ENCODE assay signal across 10 cellular contexts in genomic region chr4:54840992-54841768, GRCh38.
DNase-seq lines count a peak whose midpoint lies in the region; ATAC-seq, FAIRE-seq and TF ChIP-seq lines count a peak whose summit lies in the region.
"Had no signal": no experiment of that assay in that cellular context is flagged by ENCODE, and none has a peak within 500 bp of the region (broad histone marks: within the 10 kb centered on the region; RNA-seq: fewer than 3 reads in every experiment).

No MANE protein-coding gene starts in this region.

- WGBS in mesendoderm (ENCODE audit: extremely low coverage, insufficient coverage, low lambda C conversion rate): no CpG with 5 or more reads among the region's 2 CpGs

- no peak overlapping the region for H3K4me3 Mint-ChIP-seq in stimulated activated effector memory CD8-positive, alpha-beta T cell treated with anti-CD3 and anti-CD28 coated beads, Interleukin-12 subunit alpha, Interleukin-12 subunit beta, amount 100 ng/mL, for 72 hours
- H3K4me3 Mint-ChIP-seq: activated CD8-positive, alpha-beta memory T cell treated with anti-CD3 and anti-CD28 coated beads, Interleukin-2, amount 10 ng/mL, durations not matched to agents 7 days and 5 days had no signal

- H3K4ac ChIP-seq in mesendoderm (ENCODE audit: low read depth, low read length): no peak overlapping the region

- H3K23ac ChIP-seq in mesendoderm (ENCODE audit: low read length): no peak overlapping the region

- no peak overlapping the region for H3K27ac ChIP-seq in mesendoderm (ENCODE audit: low read depth, low read length)

- H3K4me3 ChIP-seq in astrocyte of the spinal cord (ENCODE audit: low read depth, low read length): no peak overlapping the region
- H3K4me3 ChIP-seq in mesendoderm (ENCODE audit: low read length): no peak overlapping the region
- H3K4me3 ChIP-seq: MG63 had no signal

- H3K36me3 Mint-ChIP-seq in stimulated activated effector memory CD8-positive, alpha-beta T cell treated with anti-CD3 and anti-CD28 coated beads, Interleukin-12 subunit alpha, Interleukin-12 subunit beta, amount 100 ng/mL, for 72 hours: no peaks in the 10 kb centered on the region
- H3K36me3 Mint-ChIP-seq: activated CD8-positive, alpha-beta memory T cell treated with anti-CD3 and anti-CD28 coated beads, Interleukin-2, amount 10 ng/mL, durations not matched to agents 7 days and 5 days had no signal

- H3K56ac ChIP-seq in mesendoderm (ENCODE audit: low read length): no peak overlapping the region

- H3K27me3 ChIP-seq in mesendoderm (ENCODE audit: insufficient read depth, low read length, poor library complexity): no peaks in the 10 kb centered on the region
- H3K27me3 ChIP-seq: MG63 had no signal

- no peak overlapping the region for H4K5ac ChIP-seq in mesendoderm (ENCODE audit: low read length)

- no peak overlapping the region for H3K9ac ChIP-seq in mesendoderm (ENCODE audit: low read length)

- H3K4me1 Mint-ChIP-seq in stimulated activated effector memory CD8-positive, alpha-beta T cell treated with anti-CD3 and anti-CD28 coated beads, Interleukin-12 subunit alpha, Interleukin-12 subunit beta, amount 100 ng/mL, for 72 hours: no peaks in the 10 kb centered on the region
- H3K4me1 Mint-ChIP-seq: activated CD8-positive, alpha-beta memory T cell treated with anti-CD3 and anti-CD28 coated beads, Interleukin-2, amount 10 ng/mL, durations not matched to agents 7 days and 5 days had no signal

- peak; percentile 24 for TF ChIP-seq CTCF in astrocyte of the spinal cord (IDR thresholded peaks at IDR 0.05; ENCODE audit: low read depth, low read length)

- no peak for FAIRE-seq in HTR-8/SVneo (lab: Jason Lieb, UNC)

- H3K18ac ChIP-seq in mesendoderm (ENCODE audit: low read length): no peak overlapping the region

- H3K4me1 ChIP-seq in mesendoderm (ENCODE audit: control insufficient read depth, low read depth, low read length): no peaks in the 10 kb centered on the region

- H4K8ac ChIP-seq in mesendoderm (ENCODE audit: low read depth, low read length): no peak overlapping the region

- H3K36me3 ChIP-seq in mesendoderm (ENCODE audit: control insufficient read depth, insufficient read depth, low read length): no peaks in the 10 kb centered on the region
- H3K36me3 ChIP-seq: MG63 had no signal

- no peak overlapping the region for H2BK120ac ChIP-seq in mesendoderm (ENCODE audit: low read depth, low read length)

- H2BK5ac ChIP-seq in mesendoderm (ENCODE audit: low read length): no peak overlapping the region

- H2AK5ac ChIP-seq in mesendoderm (ENCODE audit: low read length): no peak overlapping the region

- H3K79me1 ChIP-seq in mesendoderm (ENCODE audit: low read length): no peaks in the 10 kb centered on the region

- H3K9me3 Mint-ChIP-seq in stimulated activated effector memory CD8-positive, alpha-beta T cell treated with anti-CD3 and anti-CD28 coated beads, Interleukin-12 subunit alpha, Interleukin-12 subunit beta, amount 100 ng/mL, for 72 hours: no peaks in the 10 kb centered on the region

- no peak overlapping the region for H3K27ac Mint-ChIP-seq in stimulated activated effector memory CD8-positive, alpha-beta T cell treated with anti-CD3 and anti-CD28 coated beads, Interleukin-12 subunit alpha, Interleukin-12 subunit beta, amount 100 ng/mL, for 72 hours
- H3K27ac Mint-ChIP-seq: activated CD8-positive, alpha-beta memory T cell treated with anti-CD3 and anti-CD28 coated beads, Interleukin-2, amount 10 ng/mL, durations not matched to agents 7 days and 5 days had no signal

- DNase-seq in GM03348 (ENCODE audit: low spot score) (peak; percentile 60), HTR-8/SVneo (ENCODE audit: insufficient read length, low spot score) (peak; percentile 2), astrocyte of the spinal cord (ENCODE audit: low read depth, low spot score) (peak; percentile 12), mesendoderm (peak; percentile 39), NCI-H2196 treated with DMSO at 0.1 percent for 48 hours (lab: John Stamatoyannopoulos, UW; ENCODE audit: unreplicated experiment) (no peak)
- DNase-seq in stimulated activated effector memory CD8-positive, alpha-beta T cell treated with anti-CD3 and anti-CD28 coated beads, Interleukin-12 subunit alpha, Interleukin-12 subunit beta, amount 100 ng/mL, for 72 hours (ENCODE audit: low spot score in 2 of 2): no peak
- DNase-seq: activated CD8-positive, alpha-beta memory T cell treated with anti-CD3 and anti-CD28 coated beads, Interleukin-2, amount 10 ng/mL, durations not matched to agents 7 days and 5 days; MG63 had no signal

- ATAC-seq in GM21786 (IDR thresholded peaks at IDR 0.05; ENCODE audit: unreplicated experiment) (no peak), GM18867 (IDR thresholded peaks at IDR 0.05; ENCODE audit: unreplicated experiment) (no peak)
- ATAC-seq in stimulated activated effector memory CD8-positive, alpha-beta T cell treated with anti-CD3 and anti-CD28 coated beads, Interleukin-12 subunit alpha, Interleukin-12 subunit beta, amount 100 ng/mL, for 72 hours: no peak
- ATAC-seq: activated CD8-positive, alpha-beta memory T cell treated with anti-CD3 and anti-CD28 coated beads, Interleukin-2, amount 10 ng/mL, durations not matched to agents 7 days and 5 days had no signal

- no peak overlapping the region for H2BK15ac ChIP-seq in mesendoderm (replicated peaks; ENCODE audit: low read depth)

- H3K79me2 ChIP-seq in mesendoderm (ENCODE audit: control insufficient read depth, insufficient read depth, low read length): no peaks in the 10 kb centered on the region

- no peak overlapping the region for H3K4me2 ChIP-seq in mesendoderm (ENCODE audit: low read length)

- in situ Hi-C loops in astrocyte of the spinal cord (cut with HindIII; ENCODE audit: low sequenced_read_pairs): no loop called here

Comparison
In these comparisons a context has a peak if more than half of its experiments do, and no peak if none do; other contexts are left out.
1. DNase-seq: peak in GM03348 (single experiment), HTR-8/SVneo (single experiment), astrocyte of the spinal cord (single experiment) and mesendoderm (single experiment); none in stimulated activated effector memory CD8-positive, alpha-beta T cell treated with anti-CD3 and anti-CD28 coated beads, Interleukin-12 subunit alpha, Interleukin-12 subunit beta, amount 100 ng/mL, for 72 hours (0 of 2) and NCI-H2196 treated with DMSO at 0.1 percent for 48 hours (single experiment).